ENCODE assay signal across 19 cellular contexts in genomic region chr4:8664976-8665375, GRCh38.
"Had no signal": no experiment of that assay in that cellular context is flagged by ENCODE, and none has a peak within 500 bp of the region (broad histone marks: within the 10 kb centered on the region; RNA-seq: fewer than 3 reads in every experiment).

No MANE protein-coding gene starts in this region.

- H3K27ac Mint-ChIP-seq: activated naive CD4-positive, alpha-beta T cell treated with anti-CD3 and anti-CD28 coated beads, Interleukin-2, amount 50 U/mL, for 24 hours; nephron had no signal

- H3K36me3 Mint-ChIP-seq: activated naive CD4-positive, alpha-beta T cell treated with anti-CD3 and anti-CD28 coated beads, Interleukin-2, amount 50 U/mL, for 24 hours had no signal

- H3K27me3 ChIP-seq: ascending aorta, testis, upper lobe of left lung had no signal

- H3K9me3 Mint-ChIP-seq: activated naive CD4-positive, alpha-beta T cell treated with anti-CD3 and anti-CD28 coated beads, Interleukin-2, amount 50 U/mL, for 24 hours; central memory CD8-positive, alpha-beta T cell had no signal

- H3K27ac ChIP-seq: ascending aorta, esophagus muscularis mucosa, gastroesophageal sphincter, heart right ventricle, left lung, stomach, testis, upper lobe of left lung had no signal

- H3K36me3 ChIP-seq: ascending aorta, esophagus muscularis mucosa, gastroesophageal sphincter, heart right ventricle, left lung, stomach, upper lobe of left lung had no signal

- ATAC-seq: activated T-cell treated with anti-CD3 and anti-CD28 coated beads, Interleukin-2, amount 50 U/mL, for 4 hours; gastroesophageal sphincter; heart right ventricle; left lung had no signal

- H3K4me3 Mint-ChIP-seq: activated naive CD4-positive, alpha-beta T cell treated with anti-CD3 and anti-CD28 coated beads, Interleukin-2, amount 50 U/mL, for 24 hours; activated T-cell treated with anti-CD3 and anti-CD28 coated beads, Interleukin-2, amount 50 U/mL, for 4 hours; central memory CD8-positive, alpha-beta T cell; nephron had no signal

- H3K9me3 ChIP-seq: ascending aorta, left lung, stomach, testis, upper lobe of left lung had no signal

- H3K4me3 ChIP-seq: ascending aorta, esophagus muscularis mucosa, gastroesophageal sphincter, heart right ventricle, left lung, stomach, testis, upper lobe of left lung had no signal

- H3K4me1 Mint-ChIP-seq: activated naive CD4-positive, alpha-beta T cell treated with anti-CD3 and anti-CD28 coated beads, Interleukin-2, amount 50 U/mL, for 24 hours; central memory CD8-positive, alpha-beta T cell; nephron had no signal

- DNase-seq: activated CD4-positive, alpha-beta T cell treated with anti-CD3 and anti-CD28 coated beads, Interleukin-2, amount 50 U/mL, for 1 hour; activated CD8-positive, alpha-beta memory T cell treated with anti-CD3 and anti-CD28 coated beads, Interleukin-2, amount 50 U/mL, for 4 hours; activated T-cell treated with anti-CD3 and anti-CD28 coated beads, Interleukin-2, amount 50 U/mL, for 4 hours; cortex of kidney; heart right ventricle; mammary epithelial cell; midbrain; stomach; T-helper 1 cell; T-helper 9 cell; testis; upper lobe of left lung had no signal
